Comparison of ENCODE assay signal across 8 cellular contexts in genomic region chr19:49581007-49581508, GRCh38. TPM values are rescaled to one million over a fixed set of nuclear protein-coding genes. Genes with fewer than 3 reads are reported as not detected.
DNase-seq lines count a peak whose midpoint lies in the region; ATAC-seq and TF ChIP-seq lines count a peak whose summit lies in the region.

TSS of gene PRRG2 (plus strand) at chr19:49581316. CDS start at chr19:49583220, 1,904 bp downstream.

- 17% methylated on average over 10 of the region's 15 CpGs for WGBS in right lobe of liver (ENCODE audit: insufficient coverage, low coverage, low lambda C conversion rate, missing lambda C conversion rate)
- WGBS in upper lobe of left lung, 2 donors = 32 to 41% methylated on average over 15 of the region's 15 CpGs

- H3K4me3 ChIP-seq in astrocyte of the spinal cord (ENCODE audit: low read depth, low read length) (peak within 1 kb of the TSS; percentile 96), right lobe of liver (peak within 1 kb of the TSS; percentile 52 to 84 (median 79)), upper lobe of left lung (peak within 1 kb of the TSS; percentile 60 to 80 (median 70))

- H3K27me3 Mint-ChIP-seq in activated T-cell treated with anti-CD3 and anti-CD28 coated beads, Interleukin-2, amount 50 U/mL, for 24 hours = no peaks in the 10 kb centered on the region

- peak within 1 kb of the TSS; percentile 34 to 65 (median 46) for H3K27ac ChIP-seq in right lobe of liver
- peak within 1 kb of the TSS; percentile 74 to 87 (median 82) for H3K27ac ChIP-seq in upper lobe of left lung

- peak within 1 kb of the TSS; percentile 94 for H3K27ac Mint-ChIP-seq in activated T-cell treated with anti-CD3 and anti-CD28 coated beads, Interleukin-2, amount 50 U/mL, for 24 hours

- H3K36me3 Mint-ChIP-seq in activated T-cell treated with anti-CD3 and anti-CD28 coated beads, Interleukin-2, amount 50 U/mL, for 24 hours (ENCODE audit: low read depth) = peaks cover 34% of the 10 kb centered on the region

- H3K9me3 ChIP-seq in right lobe of liver (no peaks in the 10 kb centered on the region), upper lobe of left lung (no peaks in the 10 kb centered on the region)

- no peaks in the 10 kb centered on the region for H3K9me3 Mint-ChIP-seq in activated T-cell treated with anti-CD3 and anti-CD28 coated beads, Interleukin-2, amount 50 U/mL, for 24 hours

- peak within 1 kb of the TSS; percentile 95 for H3K4me3 Mint-ChIP-seq in activated T-cell treated with anti-CD3 and anti-CD28 coated beads, Interleukin-2, amount 50 U/mL, for 24 hours

- H3K27me3 ChIP-seq in right lobe of liver = no peaks in the 10 kb centered on the region
- no peaks in the 10 kb centered on the region for H3K27me3 ChIP-seq in upper lobe of left lung

- H3K36me3 ChIP-seq in right lobe of liver = peaks cover 0 to 4% (median 0%) of the 10 kb centered on the region in 4 donors
- H3K36me3 ChIP-seq in upper lobe of left lung = peaks cover 0 to 4% (median 4%) of the 10 kb centered on the region in 4 donors

- TF ChIP-seq POLR2A in right lobe of liver (IDR thresholded peaks at IDR 0.05) = no peak
- TF ChIP-seq POLR2A in upper lobe of left lung (IDR thresholded peaks at IDR 0.05) = peak in 1 of 4 donors; percentile 19

- in situ Hi-C loops in astrocyte of the spinal cord (cut with HindIII; ENCODE audit: low sequenced_read_pairs) = no loop called here

- no peak for TF ChIP-seq EP300 in upper lobe of left lung (IDR thresholded peaks at IDR 0.05)

- H3K4me1 Mint-ChIP-seq in activated T-cell treated with anti-CD3 and anti-CD28 coated beads, Interleukin-2, amount 50 U/mL, for 24 hours (ENCODE audit: low read depth) = peaks cover 34% of the 10 kb centered on the region

- no peak for DNase-seq in activated T-cell treated with anti-CD3 and anti-CD28 coated beads, Interleukin-2, amount 50 U/mL, for 24 hours
- DNase-seq in activated T-cell treated with anti-CD3 and anti-CD28 coated beads for 4 hours (no peak), astrocyte of the spinal cord (ENCODE audit: low read depth, low spot score) (no peak), right lobe of liver (peak in 1 of 3 donors; percentile 67), upper lobe of left lung (peak in 1 of 2 donors; percentile 71), cerebellum (ENCODE audit: low spot score) (no peak), retina (no peak)

- TF ChIP-seq CTCF in astrocyte of the spinal cord (IDR thresholded peaks at IDR 0.05; ENCODE audit: low read depth, low read length) = no peak
- TF ChIP-seq CTCF in right lobe of liver (IDR thresholded peaks at IDR 0.05) = no peak
- no peak for TF ChIP-seq CTCF in upper lobe of left lung (IDR thresholded peaks at IDR 0.05)

- peak; percentile 4 to 30 (median 9) for ATAC-seq in right lobe of liver
- peak; percentile 21 to 80 for ATAC-seq in upper lobe of left lung (ENCODE audit: low FRiP score in 2 of 2)
- ATAC-seq in GM19463 (IDR thresholded peaks at IDR 0.05; ENCODE audit: unreplicated experiment) = no peak

- peaks cover 0 to 17% (median 6%) of the 10 kb centered on the region in 4 donors for H3K4me1 ChIP-seq in right lobe of liver
- H3K4me1 ChIP-seq in upper lobe of left lung = peaks cover 17 to 29% (median 20%) of the 10 kb centered on the region in 4 donors

- intact Hi-C loops in right lobe of liver (cut with DNase I) = no loop called here

RNA-seq across cellular contexts. Expression of gene PRRG2, which starts in this region (rescaled TPM):
- total RNA-seq in right lobe of liver (1 to 10 TPM; 2.5 to 5.9 (median 3.1) TPM), upper lobe of left lung (10 to 100 TPM in 1 of 6 donors, 1 to 10 TPM in 5; 3.8 to 10.0 (median 7.1) TPM), cerebellum (0.45 TPM)
